Comparison of ENCODE assay signal across 8 cellular contexts in the genomic region with DNA sequence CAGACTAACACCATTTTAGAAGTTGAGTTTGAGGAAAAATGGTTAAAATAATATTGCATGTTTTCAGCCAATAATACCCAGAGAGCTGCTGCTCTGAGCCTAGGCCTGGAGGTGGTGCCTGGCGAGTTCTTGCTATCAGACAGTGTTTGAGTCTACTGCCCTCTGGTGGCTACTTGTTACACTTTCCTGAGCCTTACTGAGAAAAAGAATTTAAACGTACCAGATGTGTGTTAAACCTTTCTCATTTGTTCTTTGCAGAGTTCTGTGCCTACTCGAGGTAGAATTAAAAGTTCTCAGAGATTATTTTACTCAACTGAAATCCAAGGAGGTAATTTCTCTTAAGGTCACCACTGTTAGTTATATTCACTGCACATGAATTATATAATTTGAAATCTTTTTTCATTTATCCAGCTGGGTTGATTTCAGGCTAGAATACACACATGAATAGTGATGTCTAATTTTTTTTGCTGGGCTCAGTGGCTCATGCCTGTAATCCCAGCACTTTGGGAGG. TPM values are rescaled to one million over a fixed set of nuclear protein-coding genes. Genes with fewer than 3 reads are reported as not detected.
A peak's percentile ranks its signal among the peaks of the same experiment; 100 is the strongest.
DNase-seq lines count a peak whose midpoint lies in the region; ATAC-seq, FAIRE-seq and TF ChIP-seq lines count a peak whose summit lies in the region.

No MANE protein-coding gene starts in this region.

- H4K91ac ChIP-seq in trophoblast cell (ENCODE audit: low read depth, low read length) = no peak overlapping the region

- no CpG with 5 or more reads among the region's 3 CpGs for WGBS in trophoblast cell (ENCODE audit: extremely low coverage, insufficient coverage, insufficient read length)

- H3K4me2 ChIP-seq in trophoblast cell (ENCODE audit: low read length) = no peak overlapping the region

- no peak overlapping the region for H4K12ac ChIP-seq in trophoblast cell (ENCODE audit: low read depth, low read length)

- no peak overlapping the region for H3K9ac ChIP-seq in trophoblast cell (ENCODE audit: low read length)

- intact Hi-C loops in upper lobe of right lung (cut with DNase I) = no loop called here

- H2AFZ ChIP-seq in trophoblast cell (ENCODE audit: insufficient read depth, low read length, poor library complexity) = no peak overlapping the region

- H3K4ac ChIP-seq in trophoblast cell (ENCODE audit: low read depth, low read length) = no peak overlapping the region

- H3K79me1 ChIP-seq in trophoblast cell (ENCODE audit: low read length) = no peaks in the 10 kb centered on the region

- no peak overlapping the region for H3K14ac ChIP-seq in trophoblast cell (ENCODE audit: low read length)

- no peak overlapping the region for H3K18ac ChIP-seq in trophoblast cell (ENCODE audit: low read length)

- no peak overlapping the region for H2BK12ac ChIP-seq in trophoblast cell (ENCODE audit: low read length)

- H3K4me1 ChIP-seq in trophoblast cell (ENCODE audit: control insufficient read depth in 1 of 2, insufficient read depth in 2 of 2, low read length in 2 of 2) (no peaks in the 10 kb centered on the region), upper lobe of right lung (peaks cover 19% of the 10 kb centered on the region)

- no peak overlapping the region for H3K4me3 ChIP-seq in trophoblast cell (ENCODE audit: low read depth, low read length)
- no peak overlapping the region for H3K4me3 ChIP-seq in upper lobe of right lung

- H4K8ac ChIP-seq in trophoblast cell (ENCODE audit: low read depth, low read length) = no peak overlapping the region

- no peak overlapping the region for H2BK5ac ChIP-seq in trophoblast cell (ENCODE audit: low read depth, low read length, poor library complexity)

- H3K36me3 ChIP-seq in trophoblast cell (ENCODE audit: control insufficient read depth in 1 of 2, insufficient read depth in 2 of 2, low read length in 2 of 2) = no peaks in the 10 kb centered on the region
- H3K36me3 ChIP-seq in upper lobe of right lung = no peaks in the 10 kb centered on the region

- peak; percentile 60 for ATAC-seq in HG02610 (IDR thresholded peaks at IDR 0.05; ENCODE audit: unreplicated experiment)
- peak; percentile 96 for ATAC-seq in upper lobe of right lung

- H3K79me2 ChIP-seq in trophoblast cell (ENCODE audit: control insufficient read depth, insufficient read depth, low read length, poor library complexity) = no peaks in the 10 kb centered on the region

- DNase-seq in NCI-H1105 (lab: John Stamatoyannopoulos, UW) = peak; percentile 79
- peak; percentile 85 for DNase-seq in SK-N-DZ (ENCODE audit: low spot score)
- peak; percentile 74 for DNase-seq in activated naive CD4-positive, alpha-beta T cell treated with Interleukin-2 at 50 U/mL for 16 hours
- peak; percentile 83 for DNase-seq in glomerular visceral epithelial cell (ENCODE audit: extremely low spot score)
- DNase-seq in trophoblast cell = peak; percentile 84 to 97
- DNase-seq in upper lobe of right lung = peak; percentile 77

- H3K27me3 ChIP-seq in trophoblast cell (ENCODE audit: insufficient read depth, low read length) (no peaks in the 10 kb centered on the region), upper lobe of right lung (no peaks in the 10 kb centered on the region)

- no peak overlapping the region for H2BK120ac ChIP-seq in trophoblast cell (ENCODE audit: insufficient read depth, low read length, poor library complexity)

- H3K9me3 ChIP-seq in trophoblast cell (ENCODE audit: insufficient read depth, low read depth, low read length) (no peaks in the 10 kb centered on the region), upper lobe of right lung (no peaks in the 10 kb centered on the region)

- H3K27ac ChIP-seq in trophoblast cell (ENCODE audit: low read depth, low read length) (no peak overlapping the region), upper lobe of right lung (no peak overlapping the region)

- H3K23ac ChIP-seq in trophoblast cell (ENCODE audit: low read length) = no peak overlapping the region

- peak; percentile 88 for TF ChIP-seq CTCF in upper lobe of right lung (IDR thresholded peaks at IDR 0.05)

- peak; percentile 92 for FAIRE-seq in G401.6 (lab: Jason Lieb, UNC)

- H2AK5ac ChIP-seq in trophoblast cell (ENCODE audit: low read length) = no peak overlapping the region

RNA-seq across cellular contexts. Expression of gene SHLD1, which starts 38.2 kb away (rescaled TPM):
- polyA plus RNA-seq in SK-N-DZ (2014; cell fraction: cytosol; rRNA removed) = 7.1 and 7.9 TPM in 2 replicates
- 3.5 and 3.6 TPM in 2 replicates for polyA plus RNA-seq in SK-N-DZ (2014; cell fraction: nucleus; rRNA removed)
- polyA plus RNA-seq in trophoblast cell (2013) = 2.4 and 2.6 TPM in 2 replicates
- 5.8 TPM for total RNA-seq in upper lobe of right lung
